11 cellular contexts compared by ENCODE assay signal in genomic region chr11:1917523-1918435, GRCh38. TPM values are rescaled to one million over a fixed set of nuclear protein-coding genes. Genes with fewer than 3 reads are reported as not detected.
DNase-seq lines count a peak whose midpoint lies in the region; TF ChIP-seq lines count a peak whose summit lies in the region.
"Had no signal": no experiment of that assay in that cellular context is flagged by ENCODE, and none has a peak within 500 bp of the region (broad histone marks: within the 10 kb centered on the region; RNA-seq: fewer than 3 reads in every experiment).

No MANE protein-coding gene starts in this region.

- no peak for TF ChIP-seq POLR2A in suprapubic skin (IDR thresholded peaks at IDR 0.05)

- H3K9me3 ChIP-seq in WERI-Rb-1 (ENCODE audit: severe bottlenecking): no peaks in the 10 kb centered on the region
- no peaks in the 10 kb centered on the region for H3K9me3 ChIP-seq in suprapubic skin
- no peaks in the 10 kb centered on the region for H3K9me3 ChIP-seq in effector memory CD4-positive, alpha-beta T cell (ENCODE audit: control insufficient read depth, low read length)

- H3K27me3 ChIP-seq in WERI-Rb-1 (ENCODE audit: insufficient read depth, low read depth, severe bottlenecking) (peaks cover 75% of the 10 kb centered on the region), suprapubic skin (no peaks in the 10 kb centered on the region)
- no peaks in the 10 kb centered on the region for H3K27me3 ChIP-seq in effector memory CD4-positive, alpha-beta T cell (replicated peaks; ENCODE audit: control insufficient read depth, insufficient read depth, low read length, poor library complexity, severe bottlenecking)

- no peak overlapping the region for H3K27ac ChIP-seq in WERI-Rb-1
- H3K27ac ChIP-seq in suprapubic skin: no peak overlapping the region
- H3K27ac ChIP-seq in effector memory CD4-positive, alpha-beta T cell (ENCODE audit: insufficient read depth, low read length, poor library complexity, severe bottlenecking): no peak overlapping the region

- no peak for TF ChIP-seq EP300 in suprapubic skin (IDR thresholded peaks at IDR 0.05)

- H3K4me1 ChIP-seq in suprapubic skin: peaks cover 47% of the 10 kb centered on the region
- no peaks in the 10 kb centered on the region for H3K4me1 ChIP-seq in effector memory CD4-positive, alpha-beta T cell (ENCODE audit: control insufficient read depth, insufficient read depth, low read length, poor library complexity, severe bottlenecking)

- 60% methylated on average over 18 of the region's 34 CpGs for WGBS in suprapubic skin

- H3K36me3 ChIP-seq in WERI-Rb-1 (no peaks in the 10 kb centered on the region), suprapubic skin (no peaks in the 10 kb centered on the region)
- H3K36me3 ChIP-seq in effector memory CD4-positive, alpha-beta T cell (ENCODE audit: control insufficient read depth, insufficient read depth, low read length): no peaks in the 10 kb centered on the region

- TF ChIP-seq CTCF in WERI-Rb-1 (IDR thresholded peaks at IDR 0.05; ENCODE audit: low read depth, low read length) (peak; percentile 64), suprapubic skin (IDR thresholded peaks at IDR 0.05) (peak; percentile 39 to 60)

- DNase-seq in DMS53 (lab: John Stamatoyannopoulos, UW) (peak; percentile 32), DMS53 treated with DMSO at 0.1 percent for 48 hours (lab: John Stamatoyannopoulos, UW; ENCODE audit: unreplicated experiment) (no peak), WERI-Rb-1 (no peak), iPS-NIHi7 (ENCODE audit: extremely low spot score) (peak; percentile 82), suprapubic skin (ENCODE audit: low spot score in 2 of 2) (peak in 1 of 2 donors; percentile 63), NCI-H2107 (lab: John Stamatoyannopoulos, UW) (no peak), NCI-H748 treated with DMSO at 0.1 percent for 48 hours (lab: John Stamatoyannopoulos, UW) (no peak)
- DNase-seq in effector memory CD4-positive, alpha-beta T cell: no peak
- DNase-seq: activated CD4-positive, alpha-beta T cell treated with anti-CD3 and anti-CD28 coated beads for 4 hours; NCI-H146 had no signal

- H3K4me3 ChIP-seq in WERI-Rb-1 (ENCODE audit: low read depth, low read length): no peak overlapping the region
- no peak overlapping the region for H3K4me3 ChIP-seq in suprapubic skin
- no peak overlapping the region for H3K4me3 ChIP-seq in effector memory CD4-positive, alpha-beta T cell (ENCODE audit: insufficient read depth, low read depth, low read length, poor library complexity, severe bottlenecking)

RNA-seq across cellular contexts. Expression of gene TNNT3, which starts 1.7 kb away (rescaled TPM):
- total RNA-seq in suprapubic skin: 10 to 100 TPM in 1 of 4 donors, 1 to 10 TPM in 3; 1.5 to 12.9 (median 4.8) TPM
- total RNA-seq: H4 had no signal

RNA-seq across cellular contexts. Expression of gene PRR33, which starts 26.1 kb away (rescaled TPM):
- not detected for total RNA-seq in suprapubic skin
- total RNA-seq: H4 had no signal

RNA-seq across cellular contexts. Expression of gene MRPL23, which starts 29.4 kb away (rescaled TPM):
- total RNA-seq in suprapubic skin: 100 to 1,000 TPM in 2 of 4 donors, 10 to 100 TPM in 2; 76.9 to 115 (median 103) TPM

Comparison
In these comparisons a context has a peak if more than half of its experiments do, and no peak if none do; other contexts are left out.
1. DNase-seq: peak in DMS53 (single experiment) and iPS-NIHi7 (single experiment); none in DMS53 treated with DMSO at 0.1 percent for 48 hours (single experiment), WERI-Rb-1 (single experiment), NCI-H2107 (single experiment), effector memory CD4-positive, alpha-beta T cell (0 of 3) and NCI-H748 treated with DMSO at 0.1 percent for 48 hours (single experiment).